27 cellular contexts compared by ENCODE assay signal in genomic region chr2:33225350-33225749, GRCh38.
DNase-seq lines count a peak whose midpoint lies in the region; TF ChIP-seq lines count a peak whose summit lies in the region.
"Had no signal": no experiment of that assay in that cellular context is flagged by ENCODE, and none has a peak within 500 bp of the region (broad histone marks: within the 10 kb centered on the region; RNA-seq: fewer than 3 reads in every experiment).

No MANE protein-coding gene starts in this region.

- H3K9me3 ChIP-seq in ascending aorta (no peaks in the 10 kb centered on the region), tibial artery (no peaks in the 10 kb centered on the region)
- H3K9me3 ChIP-seq: SK-N-SH had no signal

- DNase-seq in LHCN-M2 (ENCODE audit: low read depth) (peak; percentile 33), ascending aorta (ENCODE audit: low spot score in 2 of 2) (no peak), endothelial cell (ENCODE audit: low spot score) (no peak), tibial artery (no peak), HCEC 1CT (no peak), GM20000 (ENCODE audit: low spot score) (no peak)
- DNase-seq in stimulated activated CD4-positive, alpha-beta T cell treated with anti-CD3 and anti-CD28 coated beads, Interleukin-4, amount 100 ng/mL, for 4 hours: no peak
- DNase-seq: CD8-positive, alpha-beta memory T cell; DMS 273 treated with DMSO at 0.1 percent for 48 hours; DMS79; EL; GDM1; H9; HFFc6; KG1; MM.1S; NCI-H1092; NCI-H1436; NCI-H187 treated with DMSO at 0.1 percent for 48 hours; NCI-H2107; NCI-H524; NCI-H774; SK-N-SH had no signal

- H3K9me3 Mint-ChIP-seq in endothelial cell (ENCODE audit: unreplicated experiment): no peaks in the 10 kb centered on the region
- H3K9me3 Mint-ChIP-seq: CD8-positive, alpha-beta memory T cell; GM23338; H9; HFFc6 had no signal

- H3K4me1 ChIP-seq in ascending aorta: peaks cover 10 to 56% of the 10 kb centered on the region in 2 donors
- H3K4me1 ChIP-seq in tibial artery: peaks cover 0 to 98% (median 38%) of the 10 kb centered on the region in 4 donors

- H3K4me3 ChIP-seq in ascending aorta: no peak overlapping the region
- no peak overlapping the region for H3K4me3 ChIP-seq in tibial artery
- H3K4me3 ChIP-seq: GM12878, GM23338 had no signal

- no peak overlapping the region for H3K27ac Mint-ChIP-seq in endothelial cell (ENCODE audit: unreplicated experiment)
- H3K27ac Mint-ChIP-seq: B cell; CD8-positive, alpha-beta memory T cell; GM23338; H9; HFFc6 had no signal

- H3K27me3 ChIP-seq in ascending aorta: no peaks in the 10 kb centered on the region
- no peaks in the 10 kb centered on the region for H3K27me3 ChIP-seq in tibial artery

- H3K27ac ChIP-seq in ascending aorta (peak overlapping the region; percentile 70 to 95), tibial artery (peak overlapping the region; percentile 85 to 90)
- H3K27ac ChIP-seq: C4-2B had no signal

- peaks cover 38% of the 10 kb centered on the region for H3K36me3 Mint-ChIP-seq in endothelial cell (ENCODE audit: low read depth, unreplicated experiment)

- H3K27me3 Mint-ChIP-seq in endothelial cell (ENCODE audit: unreplicated experiment): peaks cover 2% of the 10 kb centered on the region
- H3K27me3 Mint-ChIP-seq: B cell had no signal

- peaks cover 14% of the 10 kb centered on the region for H3K4me1 Mint-ChIP-seq in endothelial cell (ENCODE audit: unreplicated experiment)
- H3K4me1 Mint-ChIP-seq: B cell; CD8-positive, alpha-beta memory T cell had no signal

- peaks cover 7 to 29% of the 10 kb centered on the region in 2 donors for H3K36me3 ChIP-seq in ascending aorta
- peaks cover 0 to 24% (median 21%) of the 10 kb centered on the region in 3 donors for H3K36me3 ChIP-seq in tibial artery

- intact Hi-C loops in ascending aorta (cut with DNase I) (loop anchor here (5.0 kb wide), 1 partner anchor 142 kb away; no protein-coding TSS in a partner anchor), tibial artery (cut with DNase I; ENCODE audit: low total_unique reads) (loop anchor here (10.0 kb wide), 1 partner anchor 49 kb away; no protein-coding TSS in a partner anchor)

- TF ChIP-seq CTCF in ascending aorta (IDR thresholded peaks at IDR 0.05) (no peak), endothelial cell (IDR thresholded peaks at IDR 0.05; ENCODE audit: unreplicated experiment) (no peak), tibial artery (IDR thresholded peaks at IDR 0.05) (no peak), GM20000 (IDR thresholded peaks at IDR 0.05; ENCODE audit: extremely low read depth, missing control alignments) (no peak)

- H3K4me3 Mint-ChIP-seq in endothelial cell (ENCODE audit: unreplicated experiment): peak overlapping the region; percentile 39
- H3K4me3 Mint-ChIP-seq: B cell; CD8-positive, alpha-beta memory T cell; GM23338; H9; HFFc6 had no signal
